11 cellular contexts compared by ENCODE assay signal in the genomic region with DNA sequence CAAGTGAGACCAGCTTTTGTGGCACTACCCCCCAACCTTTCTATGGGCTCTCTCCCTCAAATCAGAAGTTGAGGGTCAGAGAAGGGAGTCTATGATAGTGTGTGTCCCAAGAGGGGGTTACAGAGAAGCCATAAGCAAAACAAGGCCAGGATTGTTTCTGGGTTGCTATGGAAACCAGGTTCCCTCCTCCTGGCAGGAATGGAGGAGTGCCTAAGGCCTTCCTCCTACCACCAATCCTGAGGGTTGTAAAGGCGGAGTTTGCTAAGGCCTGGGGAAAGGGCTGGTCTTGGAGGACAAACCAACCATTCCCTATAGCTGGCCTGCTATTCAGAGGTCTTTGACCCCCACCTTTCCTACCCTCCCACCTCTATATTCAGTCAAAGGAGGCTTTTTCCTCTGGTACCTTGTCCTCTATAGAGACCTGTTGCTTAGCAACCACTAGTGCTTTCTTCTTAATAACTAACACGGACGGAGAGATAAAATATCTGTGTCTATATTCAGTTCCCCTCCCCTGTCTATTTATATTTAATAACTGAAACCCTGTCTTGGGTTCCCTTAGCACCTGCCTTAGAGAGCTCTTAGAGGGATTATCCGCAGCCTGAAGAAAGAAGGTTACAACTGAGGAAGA.
DNase-seq lines count a peak whose midpoint lies in the region; ATAC-seq and TF ChIP-seq lines count a peak whose summit lies in the region.
"Had no signal": no experiment of that assay in that cellular context is flagged by ENCODE, and none has a peak within 500 bp of the region (broad histone marks: within the 10 kb centered on the region; RNA-seq: fewer than 3 reads in every experiment).

No MANE protein-coding gene starts in this region.

- DNase-seq in NCI-H510A treated with DMSO at 0.1 percent for 48 hours (lab: John Stamatoyannopoulos, UW) (peak; percentile 20), NCI-H2081 treated with DMSO at 0.1 percent for 48 hours (lab: John Stamatoyannopoulos, UW) (no peak), SW480 (ENCODE audit: low spot score) (no peak)
- DNase-seq in activated T-cell treated with anti-CD3 and anti-CD28 coated beads, Interleukin-2, amount 50 U/mL, for 1 hour, result no peak
- DNase-seq: activated CD4-positive, alpha-beta T cell treated with anti-CD3 and anti-CD28 coated beads, Interleukin-2, amount 10 ng/mL, durations not matched to agents 24 days and 14 days; activated effector memory CD4-positive, alpha-beta T cell treated with anti-CD3 and anti-CD28 coated beads, Interleukin-2, amount 50 U/mL, for 16 hours; heart right ventricle had no signal

- H3K4me3 ChIP-seq in BLaER1 (no peak overlapping the region), HEK293 (ENCODE audit: low read depth, low read length) (no peak overlapping the region), iPS-18c (ENCODE audit: insufficient read depth, low read depth, low read length) (0 out of 2 replicates have a peak overlapping the region, but pooled peaks have one; percentile 15)

- H3K36me3 ChIP-seq in BLaER1 (peaks cover 67% of the 10 kb centered on the region), HEK293 (ENCODE audit: control insufficient read depth in 2 of 2, insufficient read depth in 1 of 2, low read length in 2 of 2) (peaks cover 5 to 49% of the 10 kb centered on the region in 2 experiments)

- H3K9me3 ChIP-seq in BLaER1, result no peaks in the 10 kb centered on the region
- H3K9me3 ChIP-seq in HEK293 (ENCODE audit: control insufficient read depth, insufficient read depth, low read depth, low read length), result no peaks in the 10 kb centered on the region
- H3K9me3 ChIP-seq in iPS-18c (ENCODE audit: control insufficient read depth, insufficient read depth, low read length), result peaks cover 2% of the 10 kb centered on the region
- H3K9me3 ChIP-seq: heart right ventricle had no signal

- H3K27ac ChIP-seq in BLaER1 (peak overlapping the region; percentile 32; the same call in 1 of the 2 replicates), HEK293 (ENCODE audit: extremely low read depth, low read depth, low read length) (no peak overlapping the region)
- H3K27ac ChIP-seq: heart right ventricle had no signal

- POLR2A ChIA-PET in HEK293 (lab: Yijun Ruan, JAX), result interaction anchor here (0.6 to 1.3 kb wide), 2 partner anchors 67 to 527 kb away, joined by 3 to 5 read pairs; no protein-coding TSS in a partner anchor

- peaks cover 30% of the 10 kb centered on the region for H3K4me1 ChIP-seq in BLaER1
- no peaks in the 10 kb centered on the region for H3K4me1 ChIP-seq in HEK293 (ENCODE audit: control insufficient read depth, insufficient read depth, low read length)

- CTCF ChIA-PET in HEK293 (lab: Yijun Ruan, JAX), result interaction anchor here (0.8 to 5.1 kb wide), 3 partner anchors 17 to 59 kb away, joined by 5 to 23 read pairs (median 12); no protein-coding TSS in a partner anchor

- peak overlapping the region; percentile 68 for H3K4me2 ChIP-seq in BLaER1

- no peak for ATAC-seq in HG02623 (IDR thresholded peaks at IDR 0.05; ENCODE audit: unreplicated experiment)

- no peaks in the 10 kb centered on the region for H3K27me3 ChIP-seq in BLaER1
- H3K27me3 ChIP-seq: heart right ventricle had no signal

- peaks cover 5% of the 10 kb centered on the region; the same call in 1 of the 2 replicates for H4K20me1 ChIP-seq in BLaER1

- H3K9ac ChIP-seq in BLaER1, result peak overlapping the region; percentile 4; the same call in 1 of the 2 replicates

- no peak for TF ChIP-seq CTCF in HEK293 (tag by site-specific recombination; IDR thresholded peaks at IDR 0.05)

TF ChIP-seq in HEK293, 187 proteins besides CTCF, POLR2A, EP300 and RAD21:
- TF ChIP-seq ZNF521 (tag by site-specific recombination; IDR thresholded peaks at IDR 0.05) (no peak), SCRT2 (tag by site-specific recombination; IDR thresholded peaks at IDR 0.05) (peak; percentile 75)
- TF ChIP-seq, protein P1, sequence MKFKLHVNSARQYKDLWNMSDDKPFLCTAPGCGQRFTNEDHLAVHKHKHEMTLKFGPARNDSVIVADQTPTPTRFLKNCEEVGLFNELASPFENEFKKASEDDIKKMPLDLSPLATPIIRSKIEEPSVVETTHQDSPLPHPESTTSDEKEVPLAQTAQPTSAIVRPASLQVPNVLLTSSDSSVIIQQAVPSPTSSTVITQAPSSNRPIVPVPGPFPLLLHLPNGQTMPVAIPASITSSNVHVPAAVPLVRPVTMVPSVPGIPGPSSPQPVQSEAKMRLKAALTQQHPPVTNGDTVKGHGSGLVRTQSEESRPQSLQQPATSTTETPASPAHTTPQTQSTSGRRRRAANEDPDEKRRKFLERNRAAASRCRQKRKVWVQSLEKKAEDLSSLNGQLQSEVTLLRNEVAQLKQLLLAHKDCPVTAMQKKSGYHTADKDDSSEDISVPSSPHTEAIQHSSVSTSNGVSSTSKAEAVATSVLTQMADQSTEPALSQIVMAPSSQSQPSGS (tag by site-specific recombination; IDR thresholded peaks at IDR 0.05; ENCODE audit: low read depth), result no peak
